Comparison of ENCODE assay signal across 25 cellular contexts in genomic region chr7:16144361-16144760, GRCh38.
"Had no signal": no experiment of that assay in that cellular context is flagged by ENCODE, and none has a peak within 500 bp of the region (broad histone marks: within the 10 kb centered on the region; RNA-seq: fewer than 3 reads in every experiment).

No MANE protein-coding gene starts in this region.

- H3K36me3 Mint-ChIP-seq: activated naive CD4-positive, alpha-beta T cell treated with anti-CD3 and anti-CD28 coated beads, Interleukin-2, amount 10 ng/mL, durations not matched to agents 7 days and 5 days; activated naive CD8-positive, alpha-beta T cell treated with anti-CD3 and anti-CD28 coated beads, Interleukin-2, amount 10 ng/mL, durations not matched to agents 7 days and 5 days had no signal

- H3K4me1 Mint-ChIP-seq: activated CD4-positive, alpha-beta memory T cell treated with anti-CD3 and anti-CD28 coated beads, Interleukin-2, amount 10 ng/mL, durations not matched to agents 7 days and 5 days; activated CD4-positive, alpha-beta T cell treated with anti-CD3 and anti-CD28 coated beads, Interleukin-2, amount 10 ng/mL, durations not matched to agents 7 days and 5 days; activated naive CD4-positive, alpha-beta T cell treated with anti-CD3 and anti-CD28 coated beads, Interleukin-2, amount 10 ng/mL, durations not matched to agents 7 days and 5 days; activated naive CD8-positive, alpha-beta T cell treated with anti-CD3 and anti-CD28 coated beads, Interleukin-2, amount 10 ng/mL, durations not matched to agents 7 days and 5 days; brain had no signal

- H3K9me3 ChIP-seq: ascending aorta had no signal

- H3K27me3 ChIP-seq: ascending aorta, breast epithelium, cardiac muscle cell, colonic mucosa had no signal

- DNase-seq: activated CD4-positive, alpha-beta memory T cell treated with anti-CD3 and anti-CD28 coated beads, Interleukin-2, amount 10 ng/mL, durations not matched to agents 7 days and 5 days; activated CD4-positive, alpha-beta T cell treated with anti-CD3 and anti-CD28 coated beads for 1 hour; activated CD4-positive, alpha-beta T cell treated with anti-CD3 and anti-CD28 coated beads for 4 hours; activated CD4-positive, alpha-beta T cell treated with anti-CD3 and anti-CD28 coated beads, Interleukin-2, amount 10 ng/mL, durations not matched to agents 7 days and 5 days; activated CD4-positive, alpha-beta T cell treated with anti-CD3 and anti-CD28 coated beads, Interleukin-2, amount 50 U/mL, for 4 hours; activated CD8-positive, alpha-beta memory T cell treated with anti-CD3 and anti-CD28 coated beads, Interleukin-2, amount 50 U/mL, for 48 hours; activated gamma-delta T cell; activated naive CD4-positive, alpha-beta T cell; activated naive CD4-positive, alpha-beta T cell treated with anti-CD3 and anti-CD28 coated beads, Interleukin-2, amount 10 ng/mL, durations not matched to agents 7 days and 5 days; activated naive CD8-positive, alpha-beta T cell treated with anti-CD3 and anti-CD28 coated beads, Interleukin-2, amount 10 ng/mL, durations not matched to agents 7 days and 5 days; activated T-cell treated with anti-CD3 and anti-CD28 coated beads for 4 hours; activated T-cell treated with anti-CD3 and anti-CD28 coated beads, Interleukin-2, amount 50 U/mL, for 24 hours; activated T-cell treated with anti-CD3 and anti-CD28 coated beads, Interleukin-2, amount 50 U/mL, for 72 hours; central memory CD4-positive, alpha-beta T cell; cerebellar nuclear complex; colonic mucosa; effector CD8-positive, alpha-beta T cell; foreskin fibroblast; head of caudate nucleus; T-helper 2 cell had no signal

- H3K4me3 ChIP-seq: ascending aorta, breast epithelium, cardiac muscle cell, colonic mucosa had no signal

- H3K36me3 ChIP-seq: ascending aorta, breast epithelium, cardiac muscle cell, colonic mucosa had no signal

- H3K27me3 Mint-ChIP-seq: activated CD4-positive, alpha-beta memory T cell treated with anti-CD3 and anti-CD28 coated beads, Interleukin-2, amount 10 ng/mL, durations not matched to agents 7 days and 5 days; activated CD4-positive, alpha-beta T cell treated with anti-CD3 and anti-CD28 coated beads, Interleukin-2, amount 10 ng/mL, durations not matched to agents 7 days and 5 days; activated naive CD4-positive, alpha-beta T cell treated with anti-CD3 and anti-CD28 coated beads, Interleukin-2, amount 10 ng/mL, durations not matched to agents 7 days and 5 days; activated naive CD8-positive, alpha-beta T cell treated with anti-CD3 and anti-CD28 coated beads, Interleukin-2, amount 10 ng/mL, durations not matched to agents 7 days and 5 days; activated T-cell treated with anti-CD3 and anti-CD28 coated beads, Interleukin-2, amount 50 U/mL, for 24 hours; brain had no signal

- H3K27ac ChIP-seq: ascending aorta, breast epithelium, cardiac muscle cell, colonic mucosa had no signal

- H3K27ac Mint-ChIP-seq: activated CD4-positive, alpha-beta memory T cell treated with anti-CD3 and anti-CD28 coated beads, Interleukin-2, amount 10 ng/mL, durations not matched to agents 7 days and 5 days; activated CD4-positive, alpha-beta T cell treated with anti-CD3 and anti-CD28 coated beads, Interleukin-2, amount 10 ng/mL, durations not matched to agents 7 days and 5 days; activated naive CD4-positive, alpha-beta T cell treated with anti-CD3 and anti-CD28 coated beads, Interleukin-2, amount 10 ng/mL, durations not matched to agents 7 days and 5 days; activated naive CD4-positive, alpha-beta T cell treated with anti-CD3 and anti-CD28 coated beads, Interleukin-2, amount 50 U/mL, for 72 hours; activated naive CD8-positive, alpha-beta T cell treated with anti-CD3 and anti-CD28 coated beads, Interleukin-2, amount 10 ng/mL, durations not matched to agents 7 days and 5 days; activated T-cell treated with anti-CD3 and anti-CD28 coated beads, Interleukin-2, amount 50 U/mL, for 24 hours; activated T-cell treated with anti-CD3 and anti-CD28 coated beads, Interleukin-2, amount 50 U/mL, for 72 hours; brain had no signal

- H3K4me3 Mint-ChIP-seq: activated CD4-positive, alpha-beta memory T cell treated with anti-CD3 and anti-CD28 coated beads, Interleukin-2, amount 10 ng/mL, durations not matched to agents 7 days and 5 days; activated CD4-positive, alpha-beta T cell treated with anti-CD3 and anti-CD28 coated beads, Interleukin-2, amount 10 ng/mL, durations not matched to agents 7 days and 5 days; activated naive CD4-positive, alpha-beta T cell treated with anti-CD3 and anti-CD28 coated beads, Interleukin-2, amount 10 ng/mL, durations not matched to agents 7 days and 5 days; activated naive CD8-positive, alpha-beta T cell treated with anti-CD3 and anti-CD28 coated beads, Interleukin-2, amount 10 ng/mL, durations not matched to agents 7 days and 5 days; activated T-cell treated with anti-CD3 and anti-CD28 coated beads, Interleukin-2, amount 50 U/mL, for 24 hours; activated T-cell treated with anti-CD3 and anti-CD28 coated beads, Interleukin-2, amount 50 U/mL, for 72 hours; brain had no signal

- H3K4me1 ChIP-seq: ascending aorta, breast epithelium, colonic mucosa had no signal
